In the genomic region with DNA sequence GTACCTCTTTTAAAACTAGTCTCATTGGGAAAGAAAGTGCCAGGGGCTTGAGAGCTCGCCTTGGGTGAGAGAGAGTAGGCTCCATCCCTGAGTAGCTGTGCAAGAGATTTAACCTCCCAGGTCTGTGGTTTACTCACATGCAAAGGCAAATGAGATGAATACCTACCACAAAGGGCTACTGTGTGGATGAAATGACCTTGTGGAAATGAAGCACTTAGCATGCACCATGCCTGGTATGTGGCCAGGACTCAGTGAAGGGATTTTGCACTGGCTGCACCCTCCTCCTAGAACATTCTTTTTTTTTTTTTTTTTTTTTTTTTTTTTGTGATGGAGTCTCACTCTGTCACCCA, we compare ENCODE assay signal across 2 cellular contexts.
TF ChIP-seq lines count a peak whose summit lies in the region.

No MANE protein-coding gene starts in this region.

TF ChIP-seq in H1, 55 proteins besides CTCF, POLR2A, EP300 and RAD21:
- TF ChIP-seq EGR1 (IDR thresholded peaks at IDR 0.05; ENCODE audit: borderline replicate concordance, low read depth, low read length) (no peak), RNF2 (IDR thresholded peaks at IDR 0.05; ENCODE audit: borderline replicate concordance, low read depth, low read length, missing control alignments, poor library complexity, severe bottlenecking) (no peak), TAF1 (IDR thresholded peaks at IDR 0.05; ENCODE audit: low read depth, low read length) (no peak), SRF (IDR thresholded peaks at IDR 0.05; ENCODE audit: low read depth, low read length) (no peak), BACH1 (IDR thresholded peaks at IDR 0.05; ENCODE audit: low read length) (no peak), TEAD4 (IDR thresholded peaks at IDR 0.05; ENCODE audit: low read depth, low read length) (no peak), ATF3 (IDR thresholded peaks at IDR 0.05; ENCODE audit: insufficient read depth, low read depth, low read length) (no peak), YY1 (IDR thresholded peaks at IDR 0.05; ENCODE audit: low read depth, low read length) (no peak), BCL11A (IDR thresholded peaks at IDR 0.05; ENCODE audit: low read depth in 2 of 2, low read length in 2 of 2) (no peak)

TF ChIP-seq in HepG2, 621 proteins besides CTCF, POLR2A, EP300 and RAD21:
- TF ChIP-seq, protein P1, sequence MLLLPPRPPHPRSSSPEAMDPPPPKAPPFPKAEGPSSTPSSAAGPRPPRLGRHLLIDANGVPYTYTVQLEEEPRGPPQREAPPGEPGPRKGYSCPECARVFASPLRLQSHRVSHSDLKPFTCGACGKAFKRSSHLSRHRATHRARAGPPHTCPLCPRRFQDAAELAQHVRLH (CRISPR knock-in tag; IDR thresholded peaks at IDR 0.05; ENCODE audit: borderline replicate concordance, low read depth): no peak
- TF ChIP-seq TEAD3 (CRISPR knock-in tag; optimal IDR thresholded peaks at IDR 0.05; ENCODE audit: borderline replicate concordance) (peak; percentile 77), ZNF709 (CRISPR knock-in tag; IDR thresholded peaks at IDR 0.05) (no peak), SOX13 (IDR thresholded peaks at IDR 0.05) (no peak), SOX13 (CRISPR knock-in tag; conservative IDR thresholded peaks at IDR 0.05 in 1 of 2, IDR thresholded peaks at IDR 0.05 in 1 of 2) (peak in 1 of 2 experiments; percentile 48; a peak in 1 of 4 replicates), XRCC5 (optimal IDR thresholded peaks at IDR 0.05; ENCODE audit: low read length) (no peak), PCBP2 (optimal IDR thresholded peaks at IDR 0.05; ENCODE audit: low read depth, low read length, poor library complexity, severe bottlenecking) (no peak), MLX (CRISPR knock-in tag; IDR thresholded peaks at IDR 0.05) (no peak), ZMYM4 (CRISPR knock-in tag; IDR thresholded peaks at IDR 0.05) (no peak), ZNF891 (CRISPR knock-in tag; IDR thresholded peaks at IDR 0.05) (no peak), MEIS1 (CRISPR knock-in tag; IDR thresholded peaks at IDR 0.05; ENCODE audit: borderline replicate concordance) (no peak), ZFY (CRISPR knock-in tag; IDR thresholded peaks at IDR 0.05) (no peak), ZNF264 (CRISPR knock-in tag; IDR thresholded peaks at IDR 0.05) (no peak), FOXO1 (CRISPR knock-in tag; IDR thresholded peaks at IDR 0.05) (no peak), ZNF644 (CRISPR knock-in tag; IDR thresholded peaks at IDR 0.05; ENCODE audit: low read depth) (peak; percentile 34; the same call in 1 of the 2 replicates), SOX5 (CRISPR knock-in tag; IDR thresholded peaks at IDR 0.05; ENCODE audit: borderline replicate concordance) (peak; percentile 40; the same call in 1 of the 2 replicates), TFDP1 (CRISPR knock-in tag; IDR thresholded peaks at IDR 0.05; ENCODE audit: borderline replicate concordance) (0 out of 2 replicates have a peak, but pooled peaks have one; percentile 17), ZNF724P (CRISPR knock-in tag; IDR thresholded peaks at IDR 0.05; ENCODE audit: borderline replicate concordance) (no peak), PHF20 (CRISPR knock-in tag; IDR thresholded peaks at IDR 0.05) (no peak), ZBTB8A (CRISPR knock-in tag; IDR thresholded peaks at IDR 0.05; ENCODE audit: borderline replicate concordance, low read depth) (no peak), BHLHE40 (IDR thresholded peaks at IDR 0.05; ENCODE audit: low read length) (0 out of 2 replicates have a peak, but pooled peaks have one; percentile 19), ZNF704 (CRISPR knock-in tag; IDR thresholded peaks at IDR 0.05; ENCODE audit: borderline replicate concordance) (no peak), ZNF773 (CRISPR knock-in tag; IDR thresholded peaks at IDR 0.05; ENCODE audit: borderline replicate concordance) (no peak), ZNF331 (CRISPR knock-in tag; IDR thresholded peaks at IDR 0.05) (0 out of 2 replicates have a peak, but pooled peaks have one; percentile 39)
- TF ChIP-seq, protein P2, sequence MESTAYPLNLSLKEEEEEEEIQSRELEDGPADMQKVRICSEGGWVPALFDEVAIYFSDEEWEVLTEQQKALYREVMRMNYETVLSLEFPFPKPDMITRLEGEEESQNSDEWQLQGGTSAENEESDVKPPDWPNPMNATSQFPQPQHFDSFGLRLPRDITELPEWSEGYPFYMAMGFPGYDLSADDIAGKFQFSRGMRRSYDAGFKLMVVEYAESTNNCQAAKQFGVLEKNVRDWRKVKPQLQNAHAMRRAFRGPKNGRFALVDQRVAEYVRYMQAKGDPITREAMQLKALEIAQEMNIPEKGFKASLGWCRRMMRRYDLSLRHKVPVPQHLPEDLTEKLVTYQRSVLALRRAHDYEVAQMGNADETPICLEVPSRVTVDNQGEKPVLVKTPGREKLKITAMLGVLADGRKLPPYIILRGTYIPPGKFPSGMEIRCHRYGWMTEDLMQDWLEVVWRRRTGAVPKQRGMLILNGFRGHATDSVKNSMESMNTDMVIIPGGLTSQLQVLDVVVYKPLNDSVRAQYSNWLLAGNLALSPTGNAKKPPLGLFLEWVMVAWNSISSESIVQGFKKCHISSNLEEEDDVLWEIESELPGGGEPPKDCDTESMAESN (CRISPR knock-in tag; conservative IDR thresholded peaks at IDR 0.05): no peak
- TF ChIP-seq, protein P3, sequence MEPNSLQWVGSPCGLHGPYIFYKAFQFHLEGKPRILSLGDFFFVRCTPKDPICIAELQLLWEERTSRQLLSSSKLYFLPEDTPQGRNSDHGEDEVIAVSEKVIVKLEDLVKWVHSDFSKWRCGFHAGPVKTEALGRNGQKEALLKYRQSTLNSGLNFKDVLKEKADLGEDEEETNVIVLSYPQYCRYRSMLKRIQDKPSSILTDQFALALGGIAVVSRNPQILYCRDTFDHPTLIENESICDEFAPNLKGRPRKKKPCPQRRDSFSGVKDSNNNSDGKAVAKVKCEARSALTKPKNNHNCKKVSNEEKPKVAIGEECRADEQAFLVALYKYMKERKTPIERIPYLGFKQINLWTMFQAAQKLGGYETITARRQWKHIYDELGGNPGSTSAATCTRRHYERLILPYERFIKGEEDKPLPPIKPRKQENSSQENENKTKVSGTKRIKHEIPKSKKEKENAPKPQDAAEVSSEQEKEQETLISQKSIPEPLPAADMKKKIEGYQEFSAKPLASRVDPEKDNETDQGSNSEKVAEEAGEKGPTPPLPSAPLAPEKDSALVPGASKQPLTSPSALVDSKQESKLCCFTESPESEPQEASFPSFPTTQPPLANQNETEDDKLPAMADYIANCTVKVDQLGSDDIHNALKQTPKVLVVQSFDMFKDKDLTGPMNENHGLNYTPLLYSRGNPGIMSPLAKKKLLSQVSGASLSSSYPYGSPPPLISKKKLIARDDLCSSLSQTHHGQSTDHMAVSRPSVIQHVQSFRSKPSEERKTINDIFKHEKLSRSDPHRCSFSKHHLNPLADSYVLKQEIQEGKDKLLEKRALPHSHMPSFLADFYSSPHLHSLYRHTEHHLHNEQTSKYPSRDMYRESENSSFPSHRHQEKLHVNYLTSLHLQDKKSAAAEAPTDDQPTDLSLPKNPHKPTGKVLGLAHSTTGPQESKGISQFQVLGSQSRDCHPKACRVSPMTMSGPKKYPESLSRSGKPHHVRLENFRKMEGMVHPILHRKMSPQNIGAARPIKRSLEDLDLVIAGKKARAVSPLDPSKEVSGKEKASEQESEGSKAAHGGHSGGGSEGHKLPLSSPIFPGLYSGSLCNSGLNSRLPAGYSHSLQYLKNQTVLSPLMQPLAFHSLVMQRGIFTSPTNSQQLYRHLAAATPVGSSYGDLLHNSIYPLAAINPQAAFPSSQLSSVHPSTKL (CRISPR knock-in tag; IDR thresholded peaks at IDR 0.05): peak; percentile 37; the same call in 1 of the 2 replicates
- TF ChIP-seq, protein P4, sequence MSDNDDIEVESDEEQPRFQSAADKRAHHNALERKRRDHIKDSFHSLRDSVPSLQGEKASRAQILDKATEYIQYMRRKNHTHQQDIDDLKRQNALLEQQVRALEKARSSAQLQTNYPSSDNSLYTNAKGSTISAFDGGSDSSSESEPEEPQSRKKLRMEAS (IDR thresholded peaks at IDR 0.05): peak; percentile 40; the same call in 1 of the 2 replicates
- TF ChIP-seq, protein P5, sequence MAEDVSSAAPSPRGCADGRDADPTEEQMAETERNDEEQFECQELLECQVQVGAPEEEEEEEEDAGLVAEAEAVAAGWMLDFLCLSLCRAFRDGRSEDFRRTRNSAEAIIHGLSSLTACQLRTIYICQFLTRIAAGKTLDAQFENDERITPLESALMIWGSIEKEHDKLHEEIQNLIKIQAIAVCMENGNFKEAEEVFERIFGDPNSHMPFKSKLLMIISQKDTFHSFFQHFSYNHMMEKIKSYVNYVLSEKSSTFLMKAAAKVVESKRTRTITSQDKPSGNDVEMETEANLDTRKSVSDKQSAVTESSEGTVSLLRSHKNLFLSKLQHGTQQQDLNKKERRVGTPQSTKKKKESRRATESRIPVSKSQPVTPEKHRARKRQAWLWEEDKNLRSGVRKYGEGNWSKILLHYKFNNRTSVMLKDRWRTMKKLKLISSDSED (CRISPR knock-in tag; IDR thresholded peaks at IDR 0.05): no peak
